Comparison of ENCODE assay signal across 8 cellular contexts in the genomic region with DNA sequence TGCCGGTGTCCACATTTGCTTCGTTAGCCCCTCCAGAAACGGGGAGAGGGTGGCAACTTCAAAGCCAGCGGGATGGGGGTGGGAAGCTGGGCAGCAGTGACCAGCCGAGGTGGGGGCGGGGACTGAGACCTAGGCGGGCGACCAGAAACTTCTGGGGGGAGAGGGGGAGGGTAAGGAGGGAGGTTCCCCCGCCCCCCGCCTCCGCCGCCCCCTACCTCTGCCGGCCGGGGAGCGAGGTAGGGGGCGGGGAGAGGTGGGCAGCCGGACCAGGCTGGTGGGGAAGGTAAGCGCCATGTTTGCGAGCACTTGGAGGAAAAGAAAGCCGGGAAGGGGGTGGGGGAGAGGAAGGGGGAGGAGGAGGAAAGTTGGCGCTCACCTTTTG. TPM values are rescaled to one million over a fixed set of nuclear protein-coding genes. Genes with fewer than 3 reads are reported as not detected.
DNase-seq lines count a peak whose midpoint lies in the region; ATAC-seq and TF ChIP-seq lines count a peak whose summit lies in the region.

No MANE protein-coding gene starts in this region.

- CTCF ChIA-PET in activated CD4-positive, alpha-beta T cell treated with anti-CD3 and anti-CD28 coated beads, Interleukin-2, amount 10 ng/mL, durations not matched to agents 7 days and 5 days (lab: Charles Lee) = interaction anchor here (1.6 kb wide), 1 partner anchor 11 kb away, joined by 3 read pairs; no protein-coding TSS in a partner anchor

- no peak for TF ChIP-seq RAD21 in neural cell (conservative IDR thresholded peaks at IDR 0.05)

- peak overlapping the region; percentile 66 for H3K9ac ChIP-seq in neural cell (ENCODE audit: low read length)

- H3K27ac ChIP-seq in SJCRH30 (peak overlapping the region; percentile 80), esophagus (ENCODE audit: low read depth in 2 of 2, low read length in 1 of 2) (no peak overlapping the region), neural cell (ENCODE audit: low read length) (no peak overlapping the region)

- no peaks in the 10 kb centered on the region for H3K36me3 Mint-ChIP-seq in activated CD4-positive, alpha-beta T cell treated with anti-CD3 and anti-CD28 coated beads, Interleukin-2, amount 10 ng/mL, durations not matched to agents 7 days and 5 days (ENCODE audit: low read depth)

- no peak for TF ChIP-seq CTCF in neural cell (IDR thresholded peaks at IDR 0.05; ENCODE audit: poor library complexity, severe bottlenecking)

- H3K27me3 ChIP-seq in SJCRH30 (no peaks in the 10 kb centered on the region), esophagus (ENCODE audit: control insufficient read depth in 1 of 2, insufficient read depth in 2 of 2, low read length in 2 of 2) (no peaks in the 10 kb centered on the region), neural cell (ENCODE audit: insufficient read depth, low read depth, low read length) (peaks cover 46% of the 10 kb centered on the region)

- H3K9me3 Mint-ChIP-seq in activated CD4-positive, alpha-beta T cell treated with anti-CD3 and anti-CD28 coated beads, Interleukin-2, amount 10 ng/mL, durations not matched to agents 7 days and 5 days = no peaks in the 10 kb centered on the region

- POLR2A ChIA-PET in activated CD4-positive, alpha-beta T cell treated with anti-CD3 and anti-CD28 coated beads, Interleukin-2, amount 10 ng/mL, durations not matched to agents 7 days and 5 days (lab: Charles Lee) = no interaction called here

- WGBS in esophagus, 2 donors = 0 to 1% methylated on average over 21 of the region's 21 CpGs

- peaks cover 29% of the 10 kb centered on the region for H3K4me1 Mint-ChIP-seq in activated CD4-positive, alpha-beta T cell treated with anti-CD3 and anti-CD28 coated beads, Interleukin-2, amount 10 ng/mL, durations not matched to agents 7 days and 5 days

- H2AFZ ChIP-seq in neural cell (ENCODE audit: low read depth, low read length) = peak overlapping the region; percentile 65

- H3K36me3 ChIP-seq in SJCRH30 (peaks cover 32% of the 10 kb centered on the region), esophagus (ENCODE audit: control insufficient read depth in 2 of 2, insufficient read depth in 2 of 2, low read length in 1 of 2) (no peaks in the 10 kb centered on the region), neural cell (ENCODE audit: insufficient read depth, low read length) (no peaks in the 10 kb centered on the region)

- no peaks in the 10 kb centered on the region for H4K20me1 ChIP-seq in neural cell (ENCODE audit: insufficient read depth)

- peak overlapping the region; percentile 44 for H3K4me2 ChIP-seq in neural cell (ENCODE audit: low read length)

- no peaks in the 10 kb centered on the region for H3K9me3 ChIP-seq in SJCRH30 (replicated peaks)
- no peaks in the 10 kb centered on the region for H3K9me3 ChIP-seq in esophagus (ENCODE audit: control insufficient read depth in 2 of 2, insufficient read depth in 1 of 2, low read depth in 1 of 2, low read length in 1 of 2)
- H3K9me3 ChIP-seq in neural cell (ENCODE audit: low read length) = no peaks in the 10 kb centered on the region

- H3K27ac Mint-ChIP-seq in activated CD4-positive, alpha-beta T cell treated with anti-CD3 and anti-CD28 coated beads, Interleukin-2, amount 10 ng/mL, durations not matched to agents 7 days and 5 days = peak overlapping the region; percentile 68

- H3K9me2 ChIP-seq in neural cell (ENCODE audit: insufficient read depth, low read length) = no peaks in the 10 kb centered on the region

- DNase-seq in activated CD4-positive, alpha-beta T cell treated with anti-CD3 and anti-CD28 coated beads, Interleukin-2, amount 10 ng/mL, durations not matched to agents 7 days and 5 days = no peak
- no peak for DNase-seq in activated CD4-positive, alpha-beta T cell treated with anti-CD3 and anti-CD28 coated beads for 48 hours
- DNase-seq in SJCRH30 = peak; percentile 61 to 65
- no peak for DNase-seq in T1000 (lab: John Stamatoyannopoulos, UW)

- H3K79me2 ChIP-seq in neural cell (replicated peaks; ENCODE audit: insufficient read depth, low read length) = no peaks in the 10 kb centered on the region

- peaks cover 11% of the 10 kb centered on the region for H3K4me1 ChIP-seq in SJCRH30
- peaks cover 0 to 3% of the 10 kb centered on the region in 2 donors for H3K4me1 ChIP-seq in esophagus (ENCODE audit: control insufficient read depth in 2 of 2, insufficient read depth in 2 of 2, low read length in 1 of 2)

- H3K4me3 ChIP-seq in SJCRH30 (peak overlapping the region; percentile 97), esophagus (ENCODE audit: low read depth in 1 of 2, low read length in 2 of 2) (peak overlapping the region; percentile 55 to 65), neural cell (ENCODE audit: low read length) (peak overlapping the region; percentile 96)

- ATAC-seq in HG03571 (IDR thresholded peaks at IDR 0.05; ENCODE audit: unreplicated experiment) (no peak), HG02973 (IDR thresholded peaks at IDR 0.05; ENCODE audit: unreplicated experiment) (no peak)

- H3K4me3 Mint-ChIP-seq in activated CD4-positive, alpha-beta T cell treated with anti-CD3 and anti-CD28 coated beads, Interleukin-2, amount 10 ng/mL, durations not matched to agents 7 days and 5 days = peak overlapping the region; percentile 77

- TF ChIP-seq EP300 in neural cell (conservative IDR thresholded peaks at IDR 0.05; ENCODE audit: poor library complexity, severe bottlenecking) = no peak

- H3F3A ChIP-seq in neural cell (ENCODE audit: insufficient read depth, low read length, poor library complexity, severe bottlenecking) = no peaks in the 10 kb centered on the region

- peaks cover 80% of the 10 kb centered on the region for H3K27me3 Mint-ChIP-seq in activated CD4-positive, alpha-beta T cell treated with anti-CD3 and anti-CD28 coated beads, Interleukin-2, amount 10 ng/mL, durations not matched to agents 7 days and 5 days

TF ChIP-seq in neural cell, 6 proteins besides CTCF, POLR2A, EP300 and RAD21:
- TF ChIP-seq EZH2 (IDR thresholded peaks at IDR 0.05; ENCODE audit: borderline replicate concordance, insufficient read depth, low read length, poor library complexity, severe bottlenecking) (no peak), MXI1 (conservative IDR thresholded peaks at IDR 0.05; ENCODE audit: poor library complexity, severe bottlenecking) (no peak), SMC3 (conservative IDR thresholded peaks at IDR 0.05; ENCODE audit: poor library complexity) (no peak), POLR2AphosphoS5 (IDR thresholded peaks at IDR 0.05) (no peak), TAF1 (IDR thresholded peaks at IDR 0.05; ENCODE audit: low read depth) (no peak)
- TF ChIP-seq, protein P1, sequence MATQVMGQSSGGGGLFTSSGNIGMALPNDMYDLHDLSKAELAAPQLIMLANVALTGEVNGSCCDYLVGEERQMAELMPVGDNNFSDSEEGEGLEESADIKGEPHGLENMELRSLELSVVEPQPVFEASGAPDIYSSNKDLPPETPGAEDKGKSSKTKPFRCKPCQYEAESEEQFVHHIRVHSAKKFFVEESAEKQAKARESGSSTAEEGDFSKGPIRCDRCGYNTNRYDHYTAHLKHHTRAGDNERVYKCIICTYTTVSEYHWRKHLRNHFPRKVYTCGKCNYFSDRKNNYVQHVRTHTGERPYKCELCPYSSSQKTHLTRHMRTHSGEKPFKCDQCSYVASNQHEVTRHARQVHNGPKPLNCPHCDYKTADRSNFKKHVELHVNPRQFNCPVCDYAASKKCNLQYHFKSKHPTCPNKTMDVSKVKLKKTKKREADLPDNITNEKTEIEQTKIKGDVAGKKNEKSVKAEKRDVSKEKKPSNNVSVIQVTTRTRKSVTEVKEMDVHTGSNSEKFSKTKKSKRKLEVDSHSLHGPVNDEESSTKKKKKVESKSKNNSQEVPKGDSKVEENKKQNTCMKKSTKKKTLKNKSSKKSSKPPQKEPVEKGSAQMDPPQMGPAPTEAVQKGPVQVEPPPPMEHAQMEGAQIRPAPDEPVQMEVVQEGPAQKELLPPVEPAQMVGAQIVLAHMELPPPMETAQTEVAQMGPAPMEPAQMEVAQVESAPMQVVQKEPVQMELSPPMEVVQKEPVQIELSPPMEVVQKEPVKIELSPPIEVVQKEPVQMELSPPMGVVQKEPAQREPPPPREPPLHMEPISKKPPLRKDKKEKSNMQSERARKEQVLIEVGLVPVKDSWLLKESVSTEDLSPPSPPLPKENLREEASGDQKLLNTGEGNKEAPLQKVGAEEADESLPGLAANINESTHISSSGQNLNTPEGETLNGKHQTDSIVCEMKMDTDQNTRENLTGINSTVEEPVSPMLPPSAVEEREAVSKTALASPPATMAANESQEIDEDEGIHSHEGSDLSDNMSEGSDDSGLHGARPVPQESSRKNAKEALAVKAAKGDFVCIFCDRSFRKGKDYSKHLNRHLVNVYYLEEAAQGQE (IDR thresholded peaks at IDR 0.05; ENCODE audit: borderline replicate concordance) = no peak

RNA-seq across cellular contexts. Expression of a gene that starts 1.3 kb away (rescaled TPM):
- under 1 TPM; 0.02 to 0.08 TPM for total RNA-seq in activated CD4-positive, alpha-beta T cell treated with anti-CD3 and anti-CD28 coated beads, Interleukin-2, amount 10 ng/mL, durations not matched to agents 7 days and 5 days
- total RNA-seq in SJCRH30 (2014; rRNA removed; shearing (Covaris generic)) = 45.1 and 46.7 TPM in 2 replicates
- under 1 TPM; 0.04 to 0.07 TPM for polyA plus RNA-seq in esophagus
- polyA plus RNA-seq in neural cell = 1.1 and 1.3 TPM in 2 replicates
- polyA minus RNA-seq in neural cell = 4.4 and 6.0 TPM in 2 replicates

RNA-seq across cellular contexts. Expression of a gene that starts 11.7 kb away (rescaled TPM):
- total RNA-seq in activated CD4-positive, alpha-beta T cell treated with anti-CD3 and anti-CD28 coated beads, Interleukin-2, amount 10 ng/mL, durations not matched to agents 7 days and 5 days = 10 to 100 TPM; 27.8 to 39.8 TPM
- 103 and 129 TPM in 2 replicates for total RNA-seq in SJCRH30 (2014; rRNA removed; shearing (Covaris generic))
- polyA plus RNA-seq in esophagus = 10 to 100 TPM; 13.4 to 18.1 TPM
- 82.8 and 104 TPM in 2 replicates for polyA plus RNA-seq in neural cell
- polyA minus RNA-seq in neural cell = 121 and 164 TPM in 2 replicates

Comparison
In these comparisons a context has a peak if more than half of its experiments do, and no peak if none do; other contexts are left out.
1. DNase-seq: peak in SJCRH30 (2 of 2); none in activated CD4-positive, alpha-beta T cell treated with anti-CD3 and anti-CD28 coated beads, Interleukin-2, amount 10 ng/mL, durations not matched to agents 7 days and 5 days (single experiment), activated CD4-positive, alpha-beta T cell treated with anti-CD3 and anti-CD28 coated beads for 48 hours (single experiment) and T1000 (single experiment).
2. RNA of a gene that starts 1.3 kb away (total RNA-seq): 45.1 to 46.7 TPM in SJCRH30; 0.02 to 0.08 TPM in activated CD4-positive, alpha-beta T cell treated with anti-CD3 and anti-CD28 coated beads, Interleukin-2, amount 10 ng/mL, durations not matched to agents 7 days and 5 days; every median in the first group is over 10 times any median in the second.
3. Peak in every context shown above with its lines, with median percentiles within 50 percentile points of each other: H3K4me3 ChIP-seq.